In the genomic region with DNA sequence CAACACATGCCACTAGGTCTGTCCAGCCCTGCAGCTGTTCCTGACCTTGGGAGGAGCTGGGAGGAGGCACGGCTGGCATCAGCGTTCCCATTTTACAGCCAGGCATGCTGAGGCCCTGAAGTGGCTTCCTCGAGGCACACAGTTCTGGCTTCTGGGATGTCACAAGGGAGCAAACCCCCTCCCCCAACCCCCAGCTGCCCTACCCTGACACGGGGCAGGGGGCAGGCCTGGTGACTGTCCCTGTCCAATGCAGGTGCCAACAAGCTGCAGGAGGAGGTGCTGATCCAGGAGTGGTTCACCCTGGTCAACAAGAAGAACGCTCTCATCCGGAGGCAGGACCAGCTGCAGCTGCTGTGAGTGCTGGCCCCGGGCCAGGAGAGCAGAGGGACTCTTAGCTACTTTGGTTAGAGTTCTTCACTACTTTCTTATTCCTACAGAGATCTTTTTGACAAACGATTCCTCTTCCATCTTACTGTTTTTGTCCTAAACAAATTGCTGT, we compare ENCODE assay signal across 2 cellular contexts.
TF ChIP-seq lines count a peak whose summit lies in the region.

No MANE protein-coding gene starts in this region.

TF ChIP-seq in HEK293, 187 proteins besides CTCF, POLR2A, EP300 and RAD21:
- TF ChIP-seq FEZF1 (tag by site-specific recombination; IDR thresholded peaks at IDR 0.05) (no peak), KLF8 (tag by site-specific recombination; IDR thresholded peaks at IDR 0.05) (peak; percentile 23; the same call in 1 of the 2 replicates)
- TF ChIP-seq, protein P1, sequence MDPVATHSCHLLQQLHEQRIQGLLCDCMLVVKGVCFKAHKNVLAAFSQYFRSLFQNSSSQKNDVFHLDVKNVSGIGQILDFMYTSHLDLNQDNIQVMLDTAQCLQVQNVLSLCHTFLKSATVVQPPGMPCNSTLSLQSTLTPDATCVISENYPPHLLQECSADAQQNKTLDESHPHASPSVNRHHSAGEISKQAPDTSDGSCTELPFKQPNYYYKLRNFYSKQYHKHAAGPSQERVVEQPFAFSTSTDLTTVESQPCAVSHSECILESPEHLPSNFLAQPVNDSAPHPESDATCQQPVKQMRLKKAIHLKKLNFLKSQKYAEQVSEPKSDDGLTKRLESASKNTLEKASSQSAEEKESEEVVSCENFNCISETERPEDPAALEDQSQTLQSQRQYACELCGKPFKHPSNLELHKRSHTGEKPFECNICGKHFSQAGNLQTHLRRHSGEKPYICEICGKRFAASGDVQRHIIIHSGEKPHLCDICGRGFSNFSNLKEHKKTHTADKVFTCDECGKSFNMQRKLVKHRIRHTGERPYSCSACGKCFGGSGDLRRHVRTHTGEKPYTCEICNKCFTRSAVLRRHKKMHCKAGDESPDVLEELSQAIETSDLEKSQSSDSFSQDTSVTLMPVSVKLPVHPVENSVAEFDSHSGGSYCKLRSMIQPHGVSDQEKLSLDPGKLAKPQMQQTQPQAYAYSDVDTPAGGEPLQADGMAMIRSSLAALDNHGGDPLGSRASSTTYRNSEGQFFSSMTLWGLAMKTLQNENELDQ (tag by site-specific recombination; IDR thresholded peaks at IDR 0.05; ENCODE audit: low read depth) = no peak

TF ChIP-seq in WTC11, 78 proteins besides CTCF, POLR2A, EP300 and RAD21 (continued from another document):
- TF ChIP-seq ELF4 (CRISPR knock-in tag; IDR thresholded peaks at IDR 0.05; ENCODE audit: low read depth) = no peak
- TF ChIP-seq, protein P2, sequence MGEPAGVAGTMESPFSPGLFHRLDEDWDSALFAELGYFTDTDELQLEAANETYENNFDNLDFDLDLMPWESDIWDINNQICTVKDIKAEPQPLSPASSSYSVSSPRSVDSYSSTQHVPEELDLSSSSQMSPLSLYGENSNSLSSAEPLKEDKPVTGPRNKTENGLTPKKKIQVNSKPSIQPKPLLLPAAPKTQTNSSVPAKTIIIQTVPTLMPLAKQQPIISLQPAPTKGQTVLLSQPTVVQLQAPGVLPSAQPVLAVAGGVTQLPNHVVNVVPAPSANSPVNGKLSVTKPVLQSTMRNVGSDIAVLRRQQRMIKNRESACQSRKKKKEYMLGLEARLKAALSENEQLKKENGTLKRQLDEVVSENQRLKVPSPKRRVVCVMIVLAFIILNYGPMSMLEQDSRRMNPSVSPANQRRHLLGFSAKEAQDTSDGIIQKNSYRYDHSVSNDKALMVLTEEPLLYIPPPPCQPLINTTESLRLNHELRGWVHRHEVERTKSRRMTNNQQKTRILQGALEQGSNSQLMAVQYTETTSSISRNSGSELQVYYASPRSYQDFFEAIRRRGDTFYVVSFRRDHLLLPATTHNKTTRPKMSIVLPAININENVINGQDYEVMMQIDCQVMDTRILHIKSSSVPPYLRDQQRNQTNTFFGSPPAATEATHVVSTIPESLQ (CRISPR knock-in tag; IDR thresholded peaks at IDR 0.05) = no peak
- TF ChIP-seq, protein P3, sequence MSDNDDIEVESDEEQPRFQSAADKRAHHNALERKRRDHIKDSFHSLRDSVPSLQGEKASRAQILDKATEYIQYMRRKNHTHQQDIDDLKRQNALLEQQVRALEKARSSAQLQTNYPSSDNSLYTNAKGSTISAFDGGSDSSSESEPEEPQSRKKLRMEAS (CRISPR knock-in tag; IDR thresholded peaks at IDR 0.05) = no peak
- TF ChIP-seq, protein P4, sequence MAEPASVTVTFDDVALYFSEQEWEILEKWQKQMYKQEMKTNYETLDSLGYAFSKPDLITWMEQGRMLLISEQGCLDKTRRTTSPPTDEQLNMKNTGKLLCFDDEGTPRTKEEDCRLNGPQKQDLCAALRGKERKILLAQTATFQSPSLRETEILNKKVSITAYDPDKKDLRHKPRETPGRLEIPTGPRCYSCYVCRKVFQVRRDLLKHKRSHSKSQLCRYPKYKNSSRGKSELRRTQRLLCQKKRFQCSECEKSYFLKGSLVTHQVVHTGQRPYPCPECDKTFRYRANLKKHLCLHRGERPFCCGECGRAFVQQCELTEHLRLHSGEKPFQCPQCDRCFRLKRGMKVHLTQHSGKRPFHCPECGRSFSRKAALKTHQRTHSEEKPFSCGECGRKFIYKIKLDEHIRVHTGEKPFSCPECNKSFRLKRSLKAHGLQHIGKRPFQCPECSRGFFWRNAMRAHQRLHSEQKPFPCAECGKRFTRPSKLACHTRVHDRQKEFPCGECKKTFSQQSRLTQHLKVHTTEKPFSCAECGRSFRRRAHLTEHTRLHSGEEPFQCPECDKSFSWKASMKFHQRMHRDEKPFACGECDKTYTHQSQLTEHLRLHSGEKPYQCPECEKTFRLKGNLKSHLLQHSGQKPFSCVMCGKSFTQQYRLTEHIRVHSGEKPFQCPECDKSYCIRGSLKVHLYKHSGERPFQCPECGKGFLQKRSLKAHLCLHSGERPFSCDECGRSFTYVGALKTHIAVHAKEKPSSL (CRISPR knock-in tag; conservative IDR thresholded peaks at IDR 0.05) = no peak
- TF ChIP-seq ZNF232 (CRISPR knock-in tag; IDR thresholded peaks at IDR 0.05) = no peak
